Comparison of ENCODE assay signal across 8 cellular contexts in genomic region chr22:37661160-37661924, GRCh38. TPM values are rescaled to one million over a fixed set of nuclear protein-coding genes. Genes with fewer than 3 reads are reported as not detected.
DNase-seq lines count a peak whose midpoint lies in the region; FAIRE-seq and TF ChIP-seq lines count a peak whose summit lies in the region.

No MANE protein-coding gene starts in this region.

- H3K9me1 ChIP-seq in keratinocyte (ENCODE audit: control insufficient read depth, extremely low read depth, insufficient read depth, low read length): no peaks in the 10 kb centered on the region

- H3K27me3 ChIP-seq in keratinocyte (ENCODE audit: control insufficient read depth, extremely low read depth, insufficient read depth, low read length) (no peaks in the 10 kb centered on the region), subcutaneous abdominal adipose tissue (ENCODE audit: control insufficient read depth in 5 of 5, insufficient read depth in 4 of 5, low read length in 5 of 5) (no peaks in the 10 kb centered on the region)

- no peak overlapping the region for H3K4me2 ChIP-seq in keratinocyte (ENCODE audit: control insufficient read depth, extremely low read depth, insufficient read depth, low read depth, low read length)

- peak overlapping the region; percentile 94 for H3K4me3 Mint-ChIP-seq in activated CD4-positive, alpha-beta T cell treated with anti-CD3 and anti-CD28 coated beads, Interleukin-2, amount 10 ng/mL, durations not matched to agents 24 days and 14 days

- TF ChIP-seq CTCF in astrocyte of the spinal cord (IDR thresholded peaks at IDR 0.05; ENCODE audit: low read depth, low read length) (peak; percentile 70), keratinocyte (optimal IDR thresholded peaks at IDR 0.05 in 1 of 3, IDR thresholded peaks at IDR 0.05 in 1 of 3, conservative IDR thresholded peaks at IDR 0.05 in 1 of 3; ENCODE audit: extremely low read depth in 1 of 3, insufficient read depth in 2 of 3, low read length in 3 of 3) (peak in 2 of 3 experiments; percentile 39 to 74)

- intact Hi-C loops in activated CD4-positive, alpha-beta T cell treated with anti-CD3 and anti-CD28 coated beads, Interleukin-2, amount 10 ng/mL, durations not matched to agents 24 days and 14 days (cut with micrococcal nuclease): no loop called here

- H3K9me3 Mint-ChIP-seq in activated CD4-positive, alpha-beta T cell treated with anti-CD3 and anti-CD28 coated beads, Interleukin-2, amount 10 ng/mL, durations not matched to agents 24 days and 14 days: no peaks in the 10 kb centered on the region

- H3K4me3 ChIP-seq in astrocyte of the spinal cord (ENCODE audit: low read depth, low read length): no peak overlapping the region
- no peak overlapping the region for H3K4me3 ChIP-seq in keratinocyte (ENCODE audit: control insufficient read depth in 2 of 3, extremely low read depth in 1 of 3, insufficient read depth in 2 of 3, low read depth in 1 of 3, low read length in 3 of 3)
- peak overlapping the region in 2 of 5 donors; percentile 18 to 25 for H3K4me3 ChIP-seq in subcutaneous abdominal adipose tissue (ENCODE audit: low read depth in 1 of 5, low read length in 5 of 5)

- H4K20me1 ChIP-seq in keratinocyte (ENCODE audit: control insufficient read depth, extremely low read depth, insufficient read depth, low read length): peaks cover 3% of the 10 kb centered on the region

- H3K4me1 ChIP-seq in keratinocyte (ENCODE audit: control insufficient read depth, extremely low read depth, insufficient read depth, low read length): peaks cover 20% of the 10 kb centered on the region
- peaks cover 7 to 72% (median 62%) of the 10 kb centered on the region in 5 donors for H3K4me1 ChIP-seq in subcutaneous abdominal adipose tissue (ENCODE audit: control insufficient read depth in 5 of 5, insufficient read depth in 5 of 5, low read length in 5 of 5)

- no peak overlapping the region for H3K9ac ChIP-seq in keratinocyte (ENCODE audit: control insufficient read depth, extremely low read depth, insufficient read depth, low read length)
- peak overlapping the region in 3 of 5 donors; percentile 6 to 56 (median 25) for H3K9ac ChIP-seq in subcutaneous abdominal adipose tissue (ENCODE audit: low read length in 5 of 5)

- peaks cover 23% of the 10 kb centered on the region for H3K79me2 ChIP-seq in keratinocyte (ENCODE audit: control insufficient read depth, insufficient read depth, low read length)

- H3K9me3 ChIP-seq in keratinocyte (ENCODE audit: control insufficient read depth, low read depth, low read length) (no peaks in the 10 kb centered on the region), subcutaneous abdominal adipose tissue (ENCODE audit: control insufficient read depth in 5 of 5, low read length in 5 of 5) (no peaks in the 10 kb centered on the region)

- peaks cover 19% of the 10 kb centered on the region for H3K36me3 Mint-ChIP-seq in activated CD4-positive, alpha-beta T cell treated with anti-CD3 and anti-CD28 coated beads, Interleukin-2, amount 10 ng/mL, durations not matched to agents 24 days and 14 days (ENCODE audit: low read depth)

- no peak overlapping the region for H2AFZ ChIP-seq in keratinocyte (ENCODE audit: control insufficient read depth, low read length)

- dilution Hi-C loops in keratinocyte (cut with MboI; ENCODE audit: extremely low pct_ligation_motif_present, low sequenced_read_pairs): no loop called here

- H3K27me3 Mint-ChIP-seq in activated CD4-positive, alpha-beta T cell treated with anti-CD3 and anti-CD28 coated beads, Interleukin-2, amount 10 ng/mL, durations not matched to agents 24 days and 14 days: no peaks in the 10 kb centered on the region

- FAIRE-seq in keratinocyte (lab: Jason Lieb, UNC): no peak

- in situ Hi-C loops in astrocyte of the spinal cord (cut with HindIII; ENCODE audit: low sequenced_read_pairs): no loop called here

- peak; percentile 72 for DNase-seq in activated CD4-positive, alpha-beta T cell treated with anti-CD3 and anti-CD28 coated beads, Interleukin-2, amount 10 ng/mL, durations not matched to agents 24 days and 14 days
- no peak for DNase-seq in activated CD4-positive, alpha-beta T cell treated with anti-CD3 and anti-CD28 coated beads, Interleukin-2, amount 50 U/mL, for 1 hour
- DNase-seq in NCI-H446 treated with DMSO at 0.1 percent for 48 hours (lab: John Stamatoyannopoulos, UW) (peak; percentile 27), astrocyte of the spinal cord (ENCODE audit: low read depth, low spot score) (peak; percentile 77), keratinocyte (ENCODE audit: low read depth, low spot score) (no peak), GF-D8 (lab: John Stamatoyannopoulos, UW) (no peak)
- no peak for DNase-seq in stimulated activated CD4-positive, alpha-beta T cell treated with anti-CD3 and anti-CD28 coated beads, Interleukin-15, amount 100 ng/mL, for 24 hours

- H3K36me3 ChIP-seq in keratinocyte (ENCODE audit: control insufficient read depth in 2 of 2, extremely low read depth in 1 of 2, insufficient read depth in 2 of 2, low read length in 2 of 2) (peaks cover 3 to 8% of the 10 kb centered on the region in 2 experiments), subcutaneous abdominal adipose tissue (ENCODE audit: control insufficient read depth in 5 of 5, insufficient read depth in 5 of 5, low read length in 5 of 5) (peaks cover 0 to 12% (median 10%) of the 10 kb centered on the region in 5 donors)

- peaks cover 34% of the 10 kb centered on the region for H3K4me1 Mint-ChIP-seq in activated CD4-positive, alpha-beta T cell treated with anti-CD3 and anti-CD28 coated beads, Interleukin-2, amount 10 ng/mL, durations not matched to agents 24 days and 14 days

- no peak overlapping the region for H3K27ac ChIP-seq in keratinocyte (ENCODE audit: control insufficient read depth, insufficient read depth, low read length)
- peak overlapping the region; percentile 77 for H3K27ac ChIP-seq in subcutaneous abdominal adipose tissue (ENCODE audit: low read depth, low read length)

- no peak overlapping the region for H3K27ac Mint-ChIP-seq in activated CD4-positive, alpha-beta T cell treated with anti-CD3 and anti-CD28 coated beads, Interleukin-2, amount 10 ng/mL, durations not matched to agents 24 days and 14 days

RNA-seq across cellular contexts. Expression of gene PDXP, which starts 2.8 kb away (rescaled TPM):
- total RNA-seq in activated CD4-positive, alpha-beta T cell treated with anti-CD3 and anti-CD28 coated beads, Interleukin-2, amount 10 ng/mL, durations not matched to agents 24 days and 14 days: 49.3 and 51.2 TPM in 2 replicates
- polyA plus RNA-seq in keratinocyte: 4.6 to 6.3 TPM (median 5.2 TPM) in 3 replicates
- polyA plus RNA-seq in keratinocyte (2011; ENCODE audit: low read depth): 0.64 TPM
- polyA plus RNA-seq in keratinocyte (2011; cell fraction: cytosol; rRNA removed): 4.0 and 5.5 TPM in 2 replicates
- polyA plus RNA-seq in keratinocyte (2011; cell fraction: nucleus; rRNA removed): 1.2 and 2.5 TPM in 2 replicates
- 2.8 and 3.1 TPM in 2 replicates for polyA plus RNA-seq in keratinocyte (2012; ENCODE audit: low replicate concordance)
- polyA minus RNA-seq in keratinocyte: 0.33 to 1.9 TPM (median 1.4 TPM) in 3 replicates
- polyA minus RNA-seq in keratinocyte (2011; cell fraction: cytosol; rRNA and poly(A)+ RNA removed): 6.7 TPM
- polyA minus RNA-seq in keratinocyte (2011; cell fraction: nucleus; rRNA and poly(A)+ RNA removed): 0.95 and 1.4 TPM in 2 replicates

RNA-seq across cellular contexts. Expression of gene LGALS1, which starts 14.1 kb away (rescaled TPM):
- 361 and 362 TPM in 2 replicates for total RNA-seq in activated CD4-positive, alpha-beta T cell treated with anti-CD3 and anti-CD28 coated beads, Interleukin-2, amount 10 ng/mL, durations not matched to agents 24 days and 14 days
- polyA plus RNA-seq in keratinocyte: 1,629 to 5,918 TPM (median 2,086 TPM) in 3 replicates
- 32.5 TPM for polyA plus RNA-seq in keratinocyte (2011; ENCODE audit: low read depth)
- 1,190 and 2,669 TPM in 2 replicates for polyA plus RNA-seq in keratinocyte (2011; cell fraction: cytosol; rRNA removed)
- 846 and 991 TPM in 2 replicates for polyA plus RNA-seq in keratinocyte (2011; cell fraction: nucleus; rRNA removed)
- 158 and 3,159 TPM in 2 replicates for polyA plus RNA-seq in keratinocyte (2012; ENCODE audit: low replicate concordance)
- 1,852 to 4,357 TPM (median 3,828 TPM) in 3 replicates for polyA minus RNA-seq in keratinocyte
- polyA minus RNA-seq in keratinocyte (2011; cell fraction: cytosol; rRNA and poly(A)+ RNA removed): 1,483 TPM
- 326 and 338 TPM in 2 replicates for polyA minus RNA-seq in keratinocyte (2011; cell fraction: nucleus; rRNA and poly(A)+ RNA removed)

RNA-seq across cellular contexts. Expression of gene SH3BP1, which starts 21.9 kb away (rescaled TPM):
- 110 and 115 TPM in 2 replicates for total RNA-seq in activated CD4-positive, alpha-beta T cell treated with anti-CD3 and anti-CD28 coated beads, Interleukin-2, amount 10 ng/mL, durations not matched to agents 24 days and 14 days
- polyA plus RNA-seq in keratinocyte: 27.2 to 49.8 TPM (median 32.6 TPM) in 3 replicates
- 39.1 TPM for polyA plus RNA-seq in keratinocyte (2011; ENCODE audit: low read depth)
- polyA plus RNA-seq in keratinocyte (2011; cell fraction: cytosol; rRNA removed): 40.0 and 72.9 TPM in 2 replicates
- polyA plus RNA-seq in keratinocyte (2011; cell fraction: nucleus; rRNA removed): 68.3 and 76.6 TPM in 2 replicates
- polyA plus RNA-seq in keratinocyte (2012; ENCODE audit: low replicate concordance): 62.7 and 79.7 TPM in 2 replicates
- polyA minus RNA-seq in keratinocyte: 32.3 to 136 TPM (median 54.1 TPM) in 3 replicates
- 59.5 TPM for polyA minus RNA-seq in keratinocyte (2011; cell fraction: cytosol; rRNA and poly(A)+ RNA removed)
- polyA minus RNA-seq in keratinocyte (2011; cell fraction: nucleus; rRNA and poly(A)+ RNA removed): 27.0 and 32.3 TPM in 2 replicates

RNA-seq across cellular contexts. Expression of gene NOL12, which starts 24.8 kb away (rescaled TPM):
- 67.9 and 70.3 TPM in 2 replicates for total RNA-seq in activated CD4-positive, alpha-beta T cell treated with anti-CD3 and anti-CD28 coated beads, Interleukin-2, amount 10 ng/mL, durations not matched to agents 24 days and 14 days
- polyA plus RNA-seq in keratinocyte: 22.1 to 23.8 TPM (median 22.1 TPM) in 3 replicates
- polyA plus RNA-seq in keratinocyte (2011; ENCODE audit: low read depth): 6.3 TPM
- 10.5 and 18.7 TPM in 2 replicates for polyA plus RNA-seq in keratinocyte (2011; cell fraction: cytosol; rRNA removed)
- 29.4 and 31.4 TPM in 2 replicates for polyA plus RNA-seq in keratinocyte (2011; cell fraction: nucleus; rRNA removed)
- polyA plus RNA-seq in keratinocyte (2012; ENCODE audit: low replicate concordance): 15.8 and 26.6 TPM in 2 replicates
- 7.2 to 17.4 TPM (median 8.1 TPM) in 3 replicates for polyA minus RNA-seq in keratinocyte
- polyA minus RNA-seq in keratinocyte (2011; cell fraction: cytosol; rRNA and poly(A)+ RNA removed): 16.7 TPM
- polyA minus RNA-seq in keratinocyte (2011; cell fraction: nucleus; rRNA and poly(A)+ RNA removed): 4.9 and 7.0 TPM in 2 replicates

RNA-seq across cellular contexts. Expression of gene TRIOBP, which starts 35.5 kb away (rescaled TPM):
- 33.3 and 34.8 TPM in 2 replicates for total RNA-seq in activated CD4-positive, alpha-beta T cell treated with anti-CD3 and anti-CD28 coated beads, Interleukin-2, amount 10 ng/mL, durations not matched to agents 24 days and 14 days
- 13.9 to 24.8 TPM (median 22.2 TPM) in 3 replicates for polyA plus RNA-seq in keratinocyte
- 13.4 TPM for polyA plus RNA-seq in keratinocyte (2011; ENCODE audit: low read depth)
- 26.8 and 39.1 TPM in 2 replicates for polyA plus RNA-seq in keratinocyte (2011; cell fraction: cytosol; rRNA removed)
- polyA plus RNA-seq in keratinocyte (2011; cell fraction: nucleus; rRNA removed): 30.6 and 44.1 TPM in 2 replicates
- polyA plus RNA-seq in keratinocyte (2012; ENCODE audit: low replicate concordance): 15.5 and 38.7 TPM in 2 replicates
- 50.2 to 63.3 TPM (median 53.9 TPM) in 3 replicates for polyA minus RNA-seq in keratinocyte
- polyA minus RNA-seq in keratinocyte (2011; cell fraction: cytosol; rRNA and poly(A)+ RNA removed): 34.1 TPM
- 32.4 and 33.1 TPM in 2 replicates for polyA minus RNA-seq in keratinocyte (2011; cell fraction: nucleus; rRNA and poly(A)+ RNA removed)

Comparison
In these comparisons a context has a peak if more than half of its experiments do, and no peak if none do; other contexts are left out.
1. DNase-seq: peak in activated CD4-positive, alpha-beta T cell treated with anti-CD3 and anti-CD28 coated beads, Interleukin-2, amount 10 ng/mL, durations not matched to agents 24 days and 14 days (single experiment), NCI-H446 treated with DMSO at 0.1 percent for 48 hours (single experiment) and astrocyte of the spinal cord (single experiment); none in activated CD4-positive, alpha-beta T cell treated with anti-CD3 and anti-CD28 coated beads, Interleukin-2, amount 50 U/mL, for 1 hour (single experiment), keratinocyte (single experiment), GF-D8 (single experiment) and stimulated activated CD4-positive, alpha-beta T cell treated with anti-CD3 and anti-CD28 coated beads, Interleukin-15, amount 100 ng/mL, for 24 hours (single experiment).